16 cellular contexts compared by ENCODE assay signal in genomic region chr11:8011981-8012444, GRCh38. TPM values are rescaled to one million over a fixed set of nuclear protein-coding genes. Genes with fewer than 3 reads are reported as not detected.
A peak's percentile ranks its signal among the peaks of the same experiment; 100 is the strongest.
DNase-seq lines count a peak whose midpoint lies in the region; FAIRE-seq and TF ChIP-seq lines count a peak whose summit lies in the region.
"Had no signal": no experiment of that assay in that cellular context is flagged by ENCODE, and none has a peak within 500 bp of the region (broad histone marks: within the 10 kb centered on the region; RNA-seq: fewer than 3 reads in every experiment).

No MANE protein-coding gene starts in this region.

- H3K36me3 Mint-ChIP-seq in MCF 10A (ENCODE audit: insufficient read depth, unreplicated experiment) = no peaks in the 10 kb centered on the region

- no peak for TF ChIP-seq POLR2A in breast epithelium (IDR thresholded peaks at IDR 0.05)
- no peak for TF ChIP-seq POLR2A in GM12892 (IDR thresholded peaks at IDR 0.05; ENCODE audit: low read depth, low read length)

- H3K27me3 Mint-ChIP-seq in MCF 10A (ENCODE audit: insufficient read depth, unreplicated experiment) = peaks cover 25% of the 10 kb centered on the region

- TF ChIP-seq CTCF in MCF 10A (IDR thresholded peaks at IDR 0.05; ENCODE audit: unreplicated experiment) = no peak
- no peak for TF ChIP-seq CTCF in breast epithelium (IDR thresholded peaks at IDR 0.05)

- no peaks in the 10 kb centered on the region for H3K4me1 Mint-ChIP-seq in MCF 10A (ENCODE audit: insufficient read depth, unreplicated experiment)

- H3K36me3 ChIP-seq in breast epithelium = no peaks in the 10 kb centered on the region

- CTCF ChIA-PET in MCF 10A (lab: Yijun Ruan, JAX) = interaction anchor here (0.7 to 16.2 kb wide), 6 partner anchors 20 to 181 kb away, joined by 3 to 675 read pairs (median 4); no protein-coding TSS in a partner anchor

- peak; percentile 24 for DNase-seq in MCF 10A (ENCODE audit: unreplicated experiment)
- DNase-seq in breast epithelium (ENCODE audit: low spot score in 2 of 2) = no peak
- DNase-seq in amniotic epithelial cell (ENCODE audit: low read depth) = peak; percentile 97
- peak; percentile 70 for DNase-seq in glomerular visceral epithelial cell (ENCODE audit: extremely low spot score)
- DNase-seq in urothelium cell line (ENCODE audit: low spot score) = peak; percentile 57
- no peak for DNase-seq in NCI-H446 (lab: John Stamatoyannopoulos, UW)
- no peak for DNase-seq in NCI-H1092 (lab: John Stamatoyannopoulos, UW)
- DNase-seq in GM12892 (ENCODE audit: insufficient read length) = no peak
- DNase-seq: activated naive CD4-positive, alpha-beta T cell; mucosa of descending colon; NCI-H1048; NCI-H69; testis had no signal

- no peaks in the 10 kb centered on the region for H3K9me3 Mint-ChIP-seq in MCF 10A (ENCODE audit: unreplicated experiment)

- H3K9me3 ChIP-seq in breast epithelium = no peaks in the 10 kb centered on the region
- H3K9me3 ChIP-seq: A549, mucosa of descending colon, testis had no signal

- no peak for FAIRE-seq in urothelium cell line (lab: Jason Lieb, UNC)
- no peak for FAIRE-seq in GM12892 (lab: Jason Lieb, UNC)
- FAIRE-seq: A549 had no signal

- no TSS peak for BruUV-seq in MCF 10A (replicated peaks; lab: Mats Ljungman, UMichigan)

- H3K4me3 Mint-ChIP-seq in MCF 10A (ENCODE audit: unreplicated experiment) = no peak overlapping the region

- no peak overlapping the region for H3K4me3 ChIP-seq in breast epithelium
- H3K4me3 ChIP-seq: A549, mucosa of descending colon, testis had no signal

- H3K4me1 ChIP-seq in breast epithelium = no peaks in the 10 kb centered on the region
- H3K4me1 ChIP-seq: A549, testis had no signal

- H3K27ac Mint-ChIP-seq in MCF 10A (ENCODE audit: low read depth, unreplicated experiment) = no peak overlapping the region

- intact Hi-C loops in MCF 10A (cut with micrococcal nuclease) = no loop called here
- intact Hi-C loops in breast epithelium (cut with DNase I; ENCODE audit: low total_unique reads) = no loop called here

- no peak overlapping the region for H3K27ac ChIP-seq in breast epithelium
- H3K27ac ChIP-seq: A549, HL-60, testis had no signal

- POLR2A ChIA-PET in MCF 10A (lab: Yijun Ruan, JAX) = no interaction called here

- H3K27me3 ChIP-seq in breast epithelium = no peaks in the 10 kb centered on the region
- H3K27me3 ChIP-seq: testis had no signal

RNA-seq across cellular contexts. Expression of gene EIF3F, which starts 24.9 kb away (rescaled TPM):
- total RNA-seq in MCF 10A (2022) (255 and 309 TPM in 2 replicates), breast epithelium (100 to 1,000 TPM; 145 to 180 (median 151) TPM)
- polyA plus RNA-seq in GM12892 (2012; ENCODE audit: missing spikeins) = 277 TPM

RNA-seq across cellular contexts. Expression of gene NLRP10, which starts 46.8 kb away (rescaled TPM):
- total RNA-seq in MCF 10A (2022) (0.42 and 1.3 TPM in 2 replicates), breast epithelium (not detected)
- not detected for polyA plus RNA-seq in GM12892 (2012; ENCODE audit: missing spikeins)
- total RNA-seq: dermis microvascular lymphatic vessel endothelial cell, mucosa of descending colon, testis had no signal
- polyA plus RNA-seq: A549 had no signal

Comparison
In these comparisons a context has a peak if more than half of its experiments do, and no peak if none do; other contexts are left out.
1. DNase-seq: peak in MCF 10A (single experiment), amniotic epithelial cell (single experiment), glomerular visceral epithelial cell (single experiment) and urothelium cell line (single experiment); none in breast epithelium (0 of 2), NCI-H446 (0 of 2), NCI-H1092 (single experiment) and GM12892 (single experiment).